10 cellular contexts compared by ENCODE assay signal in genomic region chr4:185211641-185212040, GRCh38. TPM values are rescaled to one million over a fixed set of nuclear protein-coding genes. Genes with fewer than 3 reads are reported as not detected.
DNase-seq lines count a peak whose midpoint lies in the region; ATAC-seq and TF ChIP-seq lines count a peak whose summit lies in the region.
"Had no signal": no experiment of that assay in that cellular context is flagged by ENCODE, and none has a peak within 500 bp of the region (broad histone marks: within the 10 kb centered on the region; RNA-seq: fewer than 3 reads in every experiment).

No MANE protein-coding gene starts in this region.

- CTCF ChIA-PET in naive thymus-derived CD4-positive, alpha-beta T cell (lab: Charles Lee), result no interaction called here

- no peak for TF ChIP-seq POLR2A in body of pancreas (IDR thresholded peaks at IDR 0.05)

- no peaks in the 10 kb centered on the region for H3K36me3 ChIP-seq in CD4-positive, CD25-positive, alpha-beta regulatory T cell (ENCODE audit: control insufficient read depth, insufficient read depth, low read length)
- H3K36me3 ChIP-seq in HUES64 (ENCODE audit: insufficient read depth, low read length) (no peaks in the 10 kb centered on the region), body of pancreas (replicated peaks in 1 of 2; ENCODE audit: insufficient read depth in 1 of 2, low read depth in 2 of 2) (no peaks in the 10 kb centered on the region)
- H3K36me3 ChIP-seq in naive thymus-derived CD4-positive, alpha-beta T cell (ENCODE audit: control insufficient read depth in 2 of 3, insufficient read depth in 3 of 3, low read length in 3 of 3), result no peaks in the 10 kb centered on the region
- H3K36me3 ChIP-seq: breast epithelium had no signal

- no peak for DNase-seq in CD4-positive, CD25-positive, alpha-beta regulatory T cell
- DNase-seq in body of pancreas (no peak), Kasumi-1 (lab: John Stamatoyannopoulos, UW) (no peak), HuH-7.5 (ENCODE audit: low spot score) (no peak), foreskin melanocyte (no peak)
- DNase-seq in naive thymus-derived CD4-positive, alpha-beta T cell, result no peak
- DNase-seq: NCI-H226 had no signal

- peak overlapping the region; percentile 86 for H3K4me3 ChIP-seq in CD4-positive, CD25-positive, alpha-beta regulatory T cell (ENCODE audit: low read depth, low read length)
- H3K4me3 ChIP-seq in HUES64 (ENCODE audit: low read length) (peak overlapping the region; percentile 89), body of pancreas (no peak overlapping the region)
- H3K4me3 ChIP-seq in naive thymus-derived CD4-positive, alpha-beta T cell (ENCODE audit: low read length), result no peak overlapping the region

- peaks cover 23% of the 10 kb centered on the region for H3K4me1 ChIP-seq in CD4-positive, CD25-positive, alpha-beta regulatory T cell (ENCODE audit: control insufficient read depth, insufficient read depth, low read length, poor library complexity, severe bottlenecking)
- H3K4me1 ChIP-seq in HUES64 (ENCODE audit: insufficient read depth, low read length) (peaks cover 33% of the 10 kb centered on the region), body of pancreas (peaks cover 16% of the 10 kb centered on the region)
- peaks cover 16 to 17% of the 10 kb centered on the region in 2 donors for H3K4me1 ChIP-seq in naive thymus-derived CD4-positive, alpha-beta T cell (ENCODE audit: control insufficient read depth in 2 of 2, insufficient read depth in 2 of 2, low read length in 2 of 2)

- POLR2A ChIA-PET in naive thymus-derived CD4-positive, alpha-beta T cell (lab: Charles Lee), result no interaction called here

- no peaks in the 10 kb centered on the region for H3K27me3 ChIP-seq in CD4-positive, CD25-positive, alpha-beta regulatory T cell (ENCODE audit: control insufficient read depth, insufficient read depth, low read length)
- peaks cover 31% of the 10 kb centered on the region for H3K27me3 ChIP-seq in HUES64 (ENCODE audit: insufficient read depth, low read length)
- no peaks in the 10 kb centered on the region for H3K27me3 ChIP-seq in body of pancreas
- H3K27me3 ChIP-seq in naive thymus-derived CD4-positive, alpha-beta T cell (ENCODE audit: control insufficient read depth in 2 of 2, insufficient read depth in 2 of 2, low read length in 2 of 2), result no peaks in the 10 kb centered on the region
- H3K27me3 ChIP-seq: breast epithelium had no signal

- WGBS in HUES64, result 24% methylated on average over 2 of the region's 2 CpGs
- 24 to 30% methylated on average over 2 of the region's 2 CpGs for whole genome bisulfite sequencing in body of pancreas, 2 donors

- H3K27ac Mint-ChIP-seq in CD4-positive, CD25-positive, alpha-beta regulatory T cell, result peak overlapping the region in 2 of 3 donors; percentile 8 to 19
- peak overlapping the region in 4 of 9 donors; percentile 2 to 71 (median 43) for H3K27ac Mint-ChIP-seq in naive thymus-derived CD4-positive, alpha-beta T cell

- no peak overlapping the region for H3K9ac ChIP-seq in HUES64 (ENCODE audit: low read depth, low read length)

- TF ChIP-seq CTCF in body of pancreas (IDR thresholded peaks at IDR 0.05), result no peak

- H3K36me3 Mint-ChIP-seq in CD4-positive, CD25-positive, alpha-beta regulatory T cell, result no peaks in the 10 kb centered on the region
- H3K36me3 Mint-ChIP-seq in naive thymus-derived CD4-positive, alpha-beta T cell, result peaks cover 0 to 6% (median 0%) of the 10 kb centered on the region in 5 donors

- no peak for ATAC-seq in CD4-positive, CD25-positive, alpha-beta regulatory T cell (ENCODE audit: low read depth in 2 of 2)
- ATAC-seq in body of pancreas (no peak), GM19351 (IDR thresholded peaks at IDR 0.05; ENCODE audit: unreplicated experiment) (no peak)
- ATAC-seq in naive thymus-derived CD4-positive, alpha-beta T cell, result no peak

- no peaks in the 10 kb centered on the region for H3K9me3 Mint-ChIP-seq in CD4-positive, CD25-positive, alpha-beta regulatory T cell
- no peaks in the 10 kb centered on the region for H3K9me3 Mint-ChIP-seq in naive thymus-derived CD4-positive, alpha-beta T cell

- H3K27ac ChIP-seq in CD4-positive, CD25-positive, alpha-beta regulatory T cell (ENCODE audit: insufficient read depth, low read length, poor library complexity, severe bottlenecking), result no peak overlapping the region
- no peak overlapping the region for H3K27ac ChIP-seq in HUES64 (ENCODE audit: low read depth, low read length)
- peak overlapping the region in 3 of 4 donors; percentile 75 to 97 (median 96) for H3K27ac ChIP-seq in body of pancreas
- no peak overlapping the region for H3K27ac ChIP-seq in naive thymus-derived CD4-positive, alpha-beta T cell (ENCODE audit: low read depth, low read length)
- H3K27ac ChIP-seq: breast epithelium had no signal

- peaks cover 8% of the 10 kb centered on the region for H3K27me3 Mint-ChIP-seq in CD4-positive, CD25-positive, alpha-beta regulatory T cell
- peaks cover 0 to 15% (median 0%) of the 10 kb centered on the region in 5 donors for H3K27me3 Mint-ChIP-seq in naive thymus-derived CD4-positive, alpha-beta T cell

- H3K4me3 Mint-ChIP-seq in CD4-positive, CD25-positive, alpha-beta regulatory T cell, result peak overlapping the region; percentile 90 to 97 (median 94)
- peak overlapping the region in 9 of 10 donors; percentile 66 to 93 (median 89) for H3K4me3 Mint-ChIP-seq in naive thymus-derived CD4-positive, alpha-beta T cell

- H3K4me1 Mint-ChIP-seq in CD4-positive, CD25-positive, alpha-beta regulatory T cell, result peaks cover 29 to 63% (median 44%) of the 10 kb centered on the region in 4 donors
- peaks cover 20 to 50% (median 36%) of the 10 kb centered on the region in 7 donors for H3K4me1 Mint-ChIP-seq in naive thymus-derived CD4-positive, alpha-beta T cell

- H3K9me3 ChIP-seq in CD4-positive, CD25-positive, alpha-beta regulatory T cell (ENCODE audit: control insufficient read depth in 2 of 2, low read length in 2 of 2), result no peaks in the 10 kb centered on the region
- H3K9me3 ChIP-seq in HUES64 (ENCODE audit: insufficient read depth, low read depth, low read length) (no peaks in the 10 kb centered on the region), body of pancreas (no peaks in the 10 kb centered on the region)
- H3K9me3 ChIP-seq in naive thymus-derived CD4-positive, alpha-beta T cell (ENCODE audit: control insufficient read depth in 2 of 3, low read length in 3 of 3), result no peaks in the 10 kb centered on the region
- H3K9me3 ChIP-seq: breast epithelium had no signal

- intact Hi-C loops in body of pancreas (cut with DNase I), result no loop called here
- intact Hi-C loops in naive thymus-derived CD4-positive, alpha-beta T cell (cut with micrococcal nuclease), result loop anchor here (5.0 kb wide), 2 partner anchors 96 to 386 kb away; no protein-coding TSS in a partner anchor

RNA-seq across cellular contexts. Expression of gene SNX25, which starts 2.2 kb away (rescaled TPM):
- total RNA-seq in CD4-positive, CD25-positive, alpha-beta regulatory T cell, result 22.2 TPM
- polyA plus RNA-seq in CD4-positive, CD25-positive, alpha-beta regulatory T cell, result 1 to 10 TPM; 3.7 to 8.6 (median 7.0) TPM
- 6.4 TPM for polyA plus RNA-seq in HUES64 (2013, experiment 1 of 2)
- polyA plus RNA-seq in HUES64 (2013, experiment 2 of 2), result 8.4 TPM
- total RNA-seq in body of pancreas, result 10 to 100 TPM; 16.6 to 25.7 TPM
- 10 to 100 TPM in 3 of 5 experiments, 1 to 10 TPM in 2; 8.0 to 18.9 (median 14.3) TPM for total RNA-seq in naive thymus-derived CD4-positive, alpha-beta T cell
- 1 to 10 TPM; 3.9 to 4.3 TPM for polyA plus RNA-seq in naive thymus-derived CD4-positive, alpha-beta T cell

RNA-seq across cellular contexts. Expression of gene CFAP97, which starts 7.8 kb away (rescaled TPM):
- 28.3 TPM for total RNA-seq in CD4-positive, CD25-positive, alpha-beta regulatory T cell
- 10 to 100 TPM; 68.6 to 87.1 (median 80.2) TPM for polyA plus RNA-seq in CD4-positive, CD25-positive, alpha-beta regulatory T cell
- 17.4 TPM for polyA plus RNA-seq in HUES64 (2013, experiment 1 of 2)
- polyA plus RNA-seq in HUES64 (2013, experiment 2 of 2), result 20.2 TPM
- 10 to 100 TPM; 17.1 to 19.5 TPM for total RNA-seq in body of pancreas
- total RNA-seq in naive thymus-derived CD4-positive, alpha-beta T cell, result 10 to 100 TPM; 23.6 to 46.5 (median 38.0) TPM
- polyA plus RNA-seq in naive thymus-derived CD4-positive, alpha-beta T cell, result 100 to 1,000 TPM in 1 of 2 donors, 10 to 100 TPM in 1; 95.4 to 103 TPM

Comparison
In these comparisons a context has a peak if more than half of its experiments do, and no peak if none do; other contexts are left out.
1. H3K27ac ChIP-seq: peak in body of pancreas (3 of 4); none in CD4-positive, CD25-positive, alpha-beta regulatory T cell (single experiment), HUES64 (single experiment) and naive thymus-derived CD4-positive, alpha-beta T cell (single experiment).
2. H3K4me3 ChIP-seq: peak in CD4-positive, CD25-positive, alpha-beta regulatory T cell (single experiment) and HUES64 (single experiment); none in body of pancreas (0 of 2) and naive thymus-derived CD4-positive, alpha-beta T cell (single experiment).